Comparison of ENCODE assay signal across 8 cellular contexts in genomic region chr1:160085686-160086089, GRCh38. TPM values are rescaled to one million over a fixed set of nuclear protein-coding genes. Genes with fewer than 3 reads are reported as not detected.
A peak's percentile ranks its signal among the peaks of the same experiment; 100 is the strongest.
DNase-seq lines count a peak whose midpoint lies in the region; ATAC-seq and TF ChIP-seq lines count a peak whose summit lies in the region.

No MANE protein-coding gene starts in this region.

- H3K4me3 ChIP-seq in upper lobe of right lung: no peak overlapping the region

- intact Hi-C loops in head of caudate nucleus (cut with DNase I): no loop called here
- intact Hi-C loops in posterior vena cava (cut with DNase I): no loop called here
- intact Hi-C loops in upper lobe of right lung (cut with DNase I): no loop called here

- H3K36me3 ChIP-seq in upper lobe of right lung: peaks cover 1% of the 10 kb centered on the region

- ATAC-seq in activated naive CD4-positive, alpha-beta T cell treated with anti-CD3 and anti-CD28 coated beads, Interleukin-2, amount 50 U/mL, for 72 hours: peak; percentile 73 to 77
- ATAC-seq in upper lobe of right lung (peak; percentile 82), HG03521 (IDR thresholded peaks at IDR 0.05; ENCODE audit: unreplicated experiment) (no peak)

- H3K27me3 ChIP-seq in upper lobe of right lung: peaks cover 30% of the 10 kb centered on the region

- peak overlapping the region in 1 of 2 donors; percentile 38 for H3K27ac Mint-ChIP-seq in activated naive CD4-positive, alpha-beta T cell treated with anti-CD3 and anti-CD28 coated beads, Interleukin-2, amount 50 U/mL, for 72 hours

- H3K36me3 Mint-ChIP-seq in activated naive CD4-positive, alpha-beta T cell treated with anti-CD3 and anti-CD28 coated beads, Interleukin-2, amount 50 U/mL, for 72 hours: no peaks in the 10 kb centered on the region

- H3K4me1 ChIP-seq in upper lobe of right lung: no peaks in the 10 kb centered on the region

- H3K9me3 Mint-ChIP-seq in activated naive CD4-positive, alpha-beta T cell treated with anti-CD3 and anti-CD28 coated beads, Interleukin-2, amount 50 U/mL, for 72 hours: no peaks in the 10 kb centered on the region

- H3K27ac ChIP-seq in upper lobe of right lung: no peak overlapping the region

- TF ChIP-seq CTCF in GM12874 (IDR thresholded peaks at IDR 0.05; ENCODE audit: insufficient read depth, low read depth, low read length) (peak; percentile 96), upper lobe of right lung (IDR thresholded peaks at IDR 0.05) (peak; percentile 85)

- DNase-seq in NCI-H128 (lab: John Stamatoyannopoulos, UW; ENCODE audit: unreplicated experiment) (peak; percentile 29), SW480 (ENCODE audit: low spot score) (peak; percentile 61), head of caudate nucleus (peak; percentile 91 to 98 (median 95)), posterior vena cava (ENCODE audit: low spot score) (peak; percentile 95), upper lobe of right lung (peak; percentile 88)
- peak; percentile 73 to 86 for DNase-seq in activated naive CD4-positive, alpha-beta T cell treated with anti-CD3 and anti-CD28 coated beads, Interleukin-2, amount 50 U/mL, for 72 hours (ENCODE audit: low spot score in 2 of 2)

- no peaks in the 10 kb centered on the region for H3K9me3 ChIP-seq in upper lobe of right lung

RNA-seq across cellular contexts. Expression of gene KCNJ9, which starts 4.3 kb away (rescaled TPM):
- total RNA-seq in activated naive CD4-positive, alpha-beta T cell treated with anti-CD3 and anti-CD28 coated beads, Interleukin-2, amount 50 U/mL, for 72 hours: under 1 TPM in 1 of 2 donors, not detected in 1; 0.06 TPM
- total RNA-seq in posterior vena cava (not detected), upper lobe of right lung (not detected)

RNA-seq across cellular contexts. Expression of gene IGSF8, which starts 12.7 kb away (rescaled TPM):
- 10 to 100 TPM; 29.9 to 35.2 TPM for total RNA-seq in activated naive CD4-positive, alpha-beta T cell treated with anti-CD3 and anti-CD28 coated beads, Interleukin-2, amount 50 U/mL, for 72 hours
- total RNA-seq in posterior vena cava (10 to 100 TPM; 16.0 to 17.4 TPM), upper lobe of right lung (37.5 TPM)

RNA-seq across cellular contexts. Expression of gene KCNJ10, which starts 15.7 kb away (rescaled TPM):
- total RNA-seq in activated naive CD4-positive, alpha-beta T cell treated with anti-CD3 and anti-CD28 coated beads, Interleukin-2, amount 50 U/mL, for 72 hours: not detected
- total RNA-seq in posterior vena cava (under 1 TPM in 1 of 2 donors, not detected in 1; 0.19 TPM), upper lobe of right lung (not detected)

RNA-seq across cellular contexts. Expression of gene ATP1A2, which starts 29.9 kb away (rescaled TPM):
- total RNA-seq in activated naive CD4-positive, alpha-beta T cell treated with anti-CD3 and anti-CD28 coated beads, Interleukin-2, amount 50 U/mL, for 72 hours: not detected
- total RNA-seq in posterior vena cava: 10 to 100 TPM in 1 of 2 donors, 1 to 10 TPM in 1; 4.1 to 10.8 TPM
- total RNA-seq in upper lobe of right lung: 5.6 TPM

RNA-seq across cellular contexts. Expression of gene PIGM, which starts 53.9 kb away (rescaled TPM):
- total RNA-seq in activated naive CD4-positive, alpha-beta T cell treated with anti-CD3 and anti-CD28 coated beads, Interleukin-2, amount 50 U/mL, for 72 hours: 1 to 10 TPM; 3.6 to 5.3 TPM
- 1 to 10 TPM; 5.5 to 6.3 TPM for total RNA-seq in posterior vena cava
- total RNA-seq in upper lobe of right lung: 7.1 TPM

Comparison
In these comparisons a context has a peak if more than half of its experiments do, and no peak if none do; other contexts are left out.
1. DNase-seq: peak in every context shown above with its lines; median percentile 95 in head of caudate nucleus; 95 in posterior vena cava; 88 in upper lobe of right lung; 80 in activated naive CD4-positive, alpha-beta T cell treated with anti-CD3 and anti-CD28 coated beads, Interleukin-2, amount 50 U/mL, for 72 hours; 61 in SW480; 29 in NCI-H128.